1 cellular context compared by ENCODE assay signal in the genomic region with DNA sequence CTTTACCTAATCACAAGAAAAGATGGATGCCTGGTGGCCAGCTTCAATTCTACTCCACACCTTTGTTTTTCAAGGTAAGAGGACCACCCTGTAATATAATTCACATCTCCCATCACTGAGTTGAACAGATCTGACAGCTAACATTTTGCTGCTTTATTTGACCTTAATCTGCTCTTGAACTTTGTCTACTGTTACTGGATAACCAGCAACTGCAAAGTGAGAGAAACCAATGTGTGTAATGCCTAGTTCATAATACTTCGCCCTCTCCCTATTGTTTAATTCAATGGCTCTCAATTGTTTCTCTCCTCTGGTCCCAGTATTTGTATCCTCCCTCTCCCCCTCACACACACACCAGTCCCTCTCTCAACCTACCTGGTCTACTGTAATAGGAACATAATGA.
TF ChIP-seq lines count a peak whose summit lies in the region.

No MANE protein-coding gene starts in this region.

TF ChIP-seq in HepG2, 621 proteins besides CTCF, POLR2A, EP300 and RAD21 (continued from another document):
- TF ChIP-seq, protein P1, sequence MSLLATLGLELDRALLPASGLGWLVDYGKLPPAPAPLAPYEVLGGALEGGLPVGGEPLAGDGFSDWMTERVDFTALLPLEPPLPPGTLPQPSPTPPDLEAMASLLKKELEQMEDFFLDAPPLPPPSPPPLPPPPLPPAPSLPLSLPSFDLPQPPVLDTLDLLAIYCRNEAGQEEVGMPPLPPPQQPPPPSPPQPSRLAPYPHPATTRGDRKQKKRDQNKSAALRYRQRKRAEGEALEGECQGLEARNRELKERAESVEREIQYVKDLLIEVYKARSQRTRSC (CRISPR knock-in tag; IDR thresholded peaks at IDR 0.05; ENCODE audit: low read depth), result no peak
- TF ChIP-seq ZNF350 (CRISPR knock-in tag; IDR thresholded peaks at IDR 0.05; ENCODE audit: borderline replicate concordance, low read depth) (no peak), PRPF4 (IDR thresholded peaks at IDR 0.05; ENCODE audit: low read depth, low read length, poor library complexity, severe bottlenecking) (no peak), NFYC (CRISPR knock-in tag; IDR thresholded peaks at IDR 0.05) (no peak)
- TF ChIP-seq, protein P2, sequence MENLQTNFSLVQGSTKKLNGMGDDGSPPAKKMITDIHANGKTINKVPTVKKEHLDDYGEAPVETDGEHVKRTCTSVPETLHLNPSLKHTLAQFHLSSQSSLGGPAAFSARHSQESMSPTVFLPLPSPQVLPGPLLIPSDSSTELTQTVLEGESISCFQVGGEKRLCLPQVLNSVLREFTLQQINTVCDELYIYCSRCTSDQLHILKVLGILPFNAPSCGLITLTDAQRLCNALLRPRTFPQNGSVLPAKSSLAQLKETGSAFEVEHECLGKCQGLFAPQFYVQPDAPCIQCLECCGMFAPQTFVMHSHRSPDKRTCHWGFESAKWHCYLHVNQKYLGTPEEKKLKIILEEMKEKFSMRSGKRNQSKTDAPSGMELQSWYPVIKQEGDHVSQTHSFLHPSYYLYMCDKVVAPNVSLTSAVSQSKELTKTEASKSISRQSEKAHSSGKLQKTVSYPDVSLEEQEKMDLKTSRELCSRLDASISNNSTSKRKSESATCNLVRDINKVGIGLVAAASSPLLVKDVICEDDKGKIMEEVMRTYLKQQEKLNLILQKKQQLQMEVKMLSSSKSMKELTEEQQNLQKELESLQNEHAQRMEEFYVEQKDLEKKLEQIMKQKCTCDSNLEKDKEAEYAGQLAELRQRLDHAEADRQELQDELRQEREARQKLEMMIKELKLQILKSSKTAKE (CRISPR knock-in tag; IDR thresholded peaks at IDR 0.05; ENCODE audit: borderline replicate concordance), result no peak
- TF ChIP-seq, protein P3, sequence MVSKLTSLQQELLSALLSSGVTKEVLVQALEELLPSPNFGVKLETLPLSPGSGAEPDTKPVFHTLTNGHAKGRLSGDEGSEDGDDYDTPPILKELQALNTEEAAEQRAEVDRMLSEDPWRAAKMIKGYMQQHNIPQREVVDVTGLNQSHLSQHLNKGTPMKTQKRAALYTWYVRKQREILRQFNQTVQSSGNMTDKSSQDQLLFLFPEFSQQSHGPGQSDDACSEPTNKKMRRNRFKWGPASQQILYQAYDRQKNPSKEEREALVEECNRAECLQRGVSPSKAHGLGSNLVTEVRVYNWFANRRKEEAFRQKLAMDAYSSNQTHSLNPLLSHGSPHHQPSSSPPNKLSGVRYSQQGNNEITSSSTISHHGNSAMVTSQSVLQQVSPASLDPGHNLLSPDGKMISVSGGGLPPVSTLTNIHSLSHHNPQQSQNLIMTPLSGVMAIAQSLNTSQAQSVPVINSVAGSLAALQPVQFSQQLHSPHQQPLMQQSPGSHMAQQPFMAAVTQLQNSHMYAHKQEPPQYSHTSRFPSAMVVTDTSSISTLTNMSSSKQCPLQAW (CRISPR knock-in tag; IDR thresholded peaks at IDR 0.05), result no peak
- TF ChIP-seq, protein P4, sequence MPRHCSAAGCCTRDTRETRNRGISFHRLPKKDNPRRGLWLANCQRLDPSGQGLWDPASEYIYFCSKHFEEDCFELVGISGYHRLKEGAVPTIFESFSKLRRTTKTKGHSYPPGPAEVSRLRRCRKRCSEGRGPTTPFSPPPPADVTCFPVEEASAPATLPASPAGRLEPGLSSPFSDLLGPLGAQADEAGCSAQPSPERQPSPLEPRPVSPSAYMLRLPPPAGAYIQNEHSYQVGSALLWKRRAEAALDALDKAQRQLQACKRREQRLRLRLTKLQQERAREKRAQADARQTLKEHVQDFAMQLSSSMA (CRISPR knock-in tag; IDR thresholded peaks at IDR 0.05), result no peak
